Comparison of ENCODE assay signal across 18 cellular contexts in the genomic region with DNA sequence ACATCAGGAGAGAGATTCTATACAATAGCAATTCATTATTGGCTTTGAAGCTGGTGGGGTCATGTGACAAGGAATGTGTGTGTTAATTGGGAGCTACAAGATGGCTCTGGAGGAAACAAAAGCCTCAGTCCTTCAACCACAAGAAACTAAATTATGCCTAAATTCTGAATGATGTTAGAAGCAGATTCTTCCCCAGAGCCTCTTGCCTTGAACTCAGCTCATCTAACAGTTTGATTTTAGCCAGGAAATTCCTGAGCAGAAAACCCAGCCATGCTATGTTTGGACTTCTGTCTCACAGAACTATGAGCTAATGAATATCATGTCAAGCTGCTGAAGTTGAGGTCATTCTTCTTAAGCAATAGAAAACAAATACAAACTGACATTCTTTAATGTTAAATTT.
DNase-seq lines count a peak whose midpoint lies in the region; FAIRE-seq and TF ChIP-seq lines count a peak whose summit lies in the region.
"Had no signal": no experiment of that assay in that cellular context is flagged by ENCODE, and none has a peak within 500 bp of the region (broad histone marks: within the 10 kb centered on the region; RNA-seq: fewer than 3 reads in every experiment).

No MANE protein-coding gene starts in this region.

- no peaks in the 10 kb centered on the region for H4K20me1 ChIP-seq in astrocyte (ENCODE audit: insufficient read depth, low read length)
- H4K20me1 ChIP-seq: BLaER1 had no signal

- H3K4me3 Mint-ChIP-seq in astrocyte (ENCODE audit: unreplicated experiment) (no peak overlapping the region), osteocyte (ENCODE audit: unreplicated experiment) (no peak overlapping the region), progenitor cell of endocrine pancreas (ENCODE audit: low read depth) (no peak overlapping the region)
- H3K4me3 Mint-ChIP-seq: activated CD4-positive, alpha-beta memory T cell treated with anti-CD3 and anti-CD28 coated beads, Interleukin-2, amount 10 ng/mL, durations not matched to agents 7 days and 5 days; activated T-helper 1 cell treated with anti-CD3 and anti-CD28 coated beads, Interleukin-12 subunit alpha, Interleukin-12 subunit beta, Interleukin-2, Interleukin-4 antibody, amounts not matched to agents 30 ng/mL and 10 ng/mL and 1 ng/mL, durations not matched to agents 14 hours and 24 hours and 36 hours had no signal

- H3K27me3 Mint-ChIP-seq in astrocyte (ENCODE audit: low read depth, unreplicated experiment) (no peaks in the 10 kb centered on the region), osteocyte (ENCODE audit: unreplicated experiment) (no peaks in the 10 kb centered on the region), progenitor cell of endocrine pancreas (no peaks in the 10 kb centered on the region)
- H3K27me3 Mint-ChIP-seq: activated CD4-positive, alpha-beta memory T cell treated with anti-CD3 and anti-CD28 coated beads, Interleukin-2, amount 10 ng/mL, durations not matched to agents 7 days and 5 days had no signal

- H3K27ac ChIP-seq in astrocyte (ENCODE audit: low read depth, low read length): peak overlapping the region; percentile 53
- H3K27ac ChIP-seq: BLaER1, tibial artery, VCaP had no signal

- CTCF ChIA-PET in HEK293T (lab: Yijun Ruan, JAX): no interaction called here

- TF ChIP-seq CTCF in astrocyte (IDR thresholded peaks at IDR 0.05; ENCODE audit: insufficient read depth, low read depth, low read length) (no peak), fibroblast of the aortic adventitia (IDR thresholded peaks at IDR 0.05; ENCODE audit: insufficient read depth, low read length) (no peak), osteocyte (IDR thresholded peaks at IDR 0.05) (no peak), progenitor cell of endocrine pancreas (IDR thresholded peaks at IDR 0.05; ENCODE audit: unreplicated experiment) (no peak)

- no peaks in the 10 kb centered on the region for H3K9me3 ChIP-seq in astrocyte (ENCODE audit: insufficient read depth, low read depth, low read length)
- H3K9me3 ChIP-seq: BLaER1, tibial artery had no signal

- POLR2A ChIA-PET in HEK293T (lab: Yijun Ruan, JAX): no interaction called here

- TF ChIP-seq POLR2A in H54 (IDR thresholded peaks at IDR 0.05; ENCODE audit: low read depth, low read length): no peak

- H3K4me1 ChIP-seq in astrocyte (ENCODE audit: insufficient read depth, low read length): peaks cover 12% of the 10 kb centered on the region
- H3K4me1 ChIP-seq: BLaER1, tibial artery had no signal

- no peak overlapping the region for H3K9ac ChIP-seq in astrocyte (ENCODE audit: low read length)
- H3K9ac ChIP-seq: BLaER1 had no signal

- no peaks in the 10 kb centered on the region for H3K79me2 ChIP-seq in astrocyte (ENCODE audit: insufficient read depth, low read length)

- no peaks in the 10 kb centered on the region for H3K36me3 Mint-ChIP-seq in astrocyte (ENCODE audit: low read depth, unreplicated experiment)
- H3K36me3 Mint-ChIP-seq in osteocyte (ENCODE audit: unreplicated experiment): no peaks in the 10 kb centered on the region
- no peaks in the 10 kb centered on the region for H3K36me3 Mint-ChIP-seq in progenitor cell of endocrine pancreas (ENCODE audit: insufficient read depth)

- DNase-seq in H54 (ENCODE audit: insufficient read length, low spot score): no peak
- DNase-seq in astrocyte (ENCODE audit: low read depth): peak; percentile 57
- peak; percentile 42 for DNase-seq in fibroblast of the aortic adventitia (ENCODE audit: low read depth)
- no peak for DNase-seq in osteocyte (ENCODE audit: extremely low spot score, unreplicated experiment)
- no peak for DNase-seq in NCI-H82 (lab: John Stamatoyannopoulos, UW)
- no peak for DNase-seq in retina
- no peak for DNase-seq in progenitor cell of endocrine pancreas (ENCODE audit: low spot score, unreplicated experiment)
- no peak for DNase-seq in HEK293T (ENCODE audit: extremely low spot score)
- DNase-seq: activated CD4-positive, alpha-beta memory T cell treated with anti-CD3 and anti-CD28 coated beads, Interleukin-2, amount 10 ng/mL, durations not matched to agents 7 days and 5 days; DMS153; glutamatergic neuron; NCI-H2029 treated with DMSO at 0.1 percent for 48 hours; NCI-H774; posterior cingulate gyrus; tibial artery had no signal

- H3K4me1 Mint-ChIP-seq in astrocyte (ENCODE audit: low read depth, unreplicated experiment): peaks cover 25% of the 10 kb centered on the region
- H3K4me1 Mint-ChIP-seq in osteocyte (ENCODE audit: unreplicated experiment): peaks cover 20% of the 10 kb centered on the region
- peaks cover 3% of the 10 kb centered on the region for H3K4me1 Mint-ChIP-seq in progenitor cell of endocrine pancreas (ENCODE audit: low read depth)
- H3K4me1 Mint-ChIP-seq: activated CD4-positive, alpha-beta memory T cell treated with anti-CD3 and anti-CD28 coated beads, Interleukin-2, amount 10 ng/mL, durations not matched to agents 7 days and 5 days had no signal

- H3K4me3 ChIP-seq in astrocyte (ENCODE audit: insufficient read depth, low read depth, low read length) (no peak overlapping the region), fibroblast of the aortic adventitia (ENCODE audit: low read depth, low read length) (no peak overlapping the region)
- H3K4me3 ChIP-seq: BLaER1, tibial artery had no signal

- H3K27me3 ChIP-seq in astrocyte (ENCODE audit: insufficient read depth, low read length): no peaks in the 10 kb centered on the region
- H3K27me3 ChIP-seq: BLaER1, tibial artery had no signal

- H3K9me3 Mint-ChIP-seq in astrocyte (ENCODE audit: unreplicated experiment) (no peaks in the 10 kb centered on the region), osteocyte (ENCODE audit: unreplicated experiment) (peaks cover 9% of the 10 kb centered on the region), progenitor cell of endocrine pancreas (ENCODE audit: low read depth) (no peaks in the 10 kb centered on the region)
- H3K9me3 Mint-ChIP-seq: activated CD4-positive, alpha-beta memory T cell treated with anti-CD3 and anti-CD28 coated beads, Interleukin-2, amount 10 ng/mL, durations not matched to agents 7 days and 5 days; activated T-helper 1 cell treated with anti-CD3 and anti-CD28 coated beads, Interleukin-12 subunit alpha, Interleukin-12 subunit beta, Interleukin-2, Interleukin-4 antibody, amounts not matched to agents 30 ng/mL and 10 ng/mL and 1 ng/mL, durations not matched to agents 14 hours and 24 hours and 36 hours had no signal

- H3K4me2 ChIP-seq in astrocyte (ENCODE audit: low read length): peak overlapping the region; percentile 28
- H3K4me2 ChIP-seq: BLaER1 had no signal

- H3K36me3 ChIP-seq in astrocyte (ENCODE audit: insufficient read depth, low read length): no peaks in the 10 kb centered on the region
- H3K36me3 ChIP-seq: BLaER1, tibial artery had no signal

- FAIRE-seq in H54 (lab: Jason Lieb, UNC) (peak; percentile 53), astrocyte (lab: Jason Lieb, UNC) (no peak)

- H3K27ac Mint-ChIP-seq in astrocyte (ENCODE audit: unreplicated experiment): peak overlapping the region; percentile 93
- H3K27ac Mint-ChIP-seq in osteocyte (ENCODE audit: unreplicated experiment): peak overlapping the region; percentile 2
- H3K27ac Mint-ChIP-seq in progenitor cell of endocrine pancreas: no peak overlapping the region
- H3K27ac Mint-ChIP-seq: activated CD4-positive, alpha-beta memory T cell treated with anti-CD3 and anti-CD28 coated beads, Interleukin-2, amount 10 ng/mL, durations not matched to agents 7 days and 5 days; activated T-helper 1 cell treated with anti-CD3 and anti-CD28 coated beads, Interleukin-12 subunit alpha, Interleukin-12 subunit beta, Interleukin-2, Interleukin-4 antibody, amounts not matched to agents 30 ng/mL and 10 ng/mL and 1 ng/mL, durations not matched to agents 14 hours and 24 hours and 36 hours had no signal

- H2AFZ ChIP-seq in astrocyte (ENCODE audit: low read depth, low read length): peak overlapping the region; percentile 1

TF ChIP-seq in HEK293T, 16 proteins besides CTCF, POLR2A, EP300 and RAD21:
- TF ChIP-seq SUZ12 (IDR thresholded peaks at IDR 0.05): no peak
- TF ChIP-seq BHLHE40 (IDR thresholded peaks at IDR 0.05; ENCODE audit: borderline replicate concordance): no peak
- TF ChIP-seq, protein P1, sequence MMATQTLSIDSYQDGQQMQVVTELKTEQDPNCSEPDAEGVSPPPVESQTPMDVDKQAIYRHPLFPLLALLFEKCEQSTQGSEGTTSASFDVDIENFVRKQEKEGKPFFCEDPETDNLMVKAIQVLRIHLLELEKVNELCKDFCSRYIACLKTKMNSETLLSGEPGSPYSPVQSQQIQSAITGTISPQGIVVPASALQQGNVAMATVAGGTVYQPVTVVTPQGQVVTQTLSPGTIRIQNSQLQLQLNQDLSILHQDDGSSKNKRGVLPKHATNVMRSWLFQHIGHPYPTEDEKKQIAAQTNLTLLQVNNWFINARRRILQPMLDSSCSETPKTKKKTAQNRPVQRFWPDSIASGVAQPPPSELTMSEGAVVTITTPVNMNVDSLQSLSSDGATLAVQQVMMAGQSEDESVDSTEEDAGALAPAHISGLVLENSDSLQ (IDR thresholded peaks at IDR 0.05): no peak
- no peak for TF ChIP-seq LEF1 (IDR thresholded peaks at IDR 0.05; ENCODE audit: borderline replicate concordance)
- no peak for TF ChIP-seq TARDBP (IDR thresholded peaks at IDR 0.05)
- no peak for TF ChIP-seq FOXM1 (IDR thresholded peaks at IDR 0.05; ENCODE audit: borderline replicate concordance)
- TF ChIP-seq CTBP1 (IDR thresholded peaks at IDR 0.05; ENCODE audit: borderline replicate concordance): no peak
- no peak for TF ChIP-seq FOXK2 (IDR thresholded peaks at IDR 0.05)
- no peak for TF ChIP-seq L3MBTL2 (conservative IDR thresholded peaks at IDR 0.05)
- TF ChIP-seq ARNT (IDR thresholded peaks at IDR 0.05): no peak
- no peak for TF ChIP-seq NFRKB (IDR thresholded peaks at IDR 0.05)
- no peak for TF ChIP-seq FOXA1 (IDR thresholded peaks at IDR 0.05)
- no peak for TF ChIP-seq SP1 (IDR thresholded peaks at IDR 0.05)
- no peak for TF ChIP-seq ZNF384 (IDR thresholded peaks at IDR 0.05)
- TF ChIP-seq HDGF (IDR thresholded peaks at IDR 0.05; ENCODE audit: borderline replicate concordance): no peak

Comparison
In these comparisons a context has a peak if more than half of its experiments do, and no peak if none do; other contexts are left out.
1. DNase-seq: peak in astrocyte (single experiment) and fibroblast of the aortic adventitia (single experiment); none in H54 (single experiment), osteocyte (single experiment), NCI-H82 (single experiment), retina (single experiment), progenitor cell of endocrine pancreas (single experiment) and HEK293T (single experiment).